ENCODE assay signal across 20 cellular contexts in the genomic region with DNA sequence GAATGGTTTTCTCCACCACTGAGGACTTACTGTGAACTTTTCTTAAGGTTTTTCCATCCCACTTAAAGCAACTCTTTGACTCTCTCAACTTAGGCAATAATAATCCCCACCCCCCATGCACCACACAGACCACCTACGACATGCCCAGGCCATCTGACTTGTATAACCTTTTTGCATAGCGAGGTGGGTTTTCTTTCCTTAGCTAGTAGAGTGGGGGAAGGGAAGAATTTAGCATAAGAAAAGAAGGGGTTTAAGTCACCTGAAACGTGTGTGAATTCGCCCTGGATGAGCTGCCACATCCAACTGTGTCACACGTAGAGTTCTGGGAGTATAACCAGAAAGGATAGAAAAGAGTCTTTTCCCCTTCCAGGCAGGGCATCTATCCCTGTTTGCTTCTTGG.
"Had no signal": no experiment of that assay in that cellular context is flagged by ENCODE, and none has a peak within 500 bp of the region (broad histone marks: within the 10 kb centered on the region; RNA-seq: fewer than 3 reads in every experiment).

No MANE protein-coding gene starts in this region.

- DNase-seq: activated CD4-positive, alpha-beta memory T cell treated with anti-CD3 and anti-CD28 coated beads for 36 hours; activated CD4-positive, alpha-beta T cell treated with anti-CD3 and anti-CD28 coated beads for 4 hours; activated CD4-positive, CD25-positive, alpha-beta regulatory T cell; activated effector memory CD4-positive, alpha-beta T cell treated with Interleukin-2 at 50 U/mL for 16 hours; activated naive CD4-positive, alpha-beta T cell treated with anti-CD3 and anti-CD28 coated beads for 36 hours; activated naive CD8-positive, alpha-beta T cell treated with anti-CD3 and anti-CD28 coated beads, Interleukin-2, amount 10 ng/mL, durations not matched to agents 7 days and 5 days; activated T-cell treated with anti-CD3 and anti-CD28 coated beads, Interleukin-2, amount 50 U/mL, for 72 hours; effector CD4-positive, alpha-beta T cell; glutamatergic neuron; hippocampal formation; immature natural killer cell; lower lobe of right lung; naive thymus-derived CD8-positive, alpha-beta T cell; stimulated activated CD4-positive, alpha-beta T cell treated with anti-CD3 and anti-CD28 coated beads, Interleukin-1b, Interleukin-23, amount 100 ng/mL, for 48 hours; T-helper 1 cell; T-helper 9 cell; tibial artery had no signal

- H3K9ac ChIP-seq: neural progenitor cell had no signal

- H3K27ac ChIP-seq: lower lobe of right lung, neural progenitor cell, right lobe of liver, skin epidermis, tibial artery had no signal

- H3K9me3 ChIP-seq: lower lobe of right lung, right lobe of liver, tibial artery had no signal

- H3K4me2 ChIP-seq: neural progenitor cell had no signal

- H3K36me3 ChIP-seq: lower lobe of right lung, neural progenitor cell, right lobe of liver, tibial artery had no signal

- H3K4me1 ChIP-seq: lower lobe of right lung, right lobe of liver, tibial artery had no signal

- H3K4me3 ChIP-seq: lower lobe of right lung, neural progenitor cell, skin epidermis, tibial artery had no signal

- H3K27me3 ChIP-seq: neural progenitor cell, right lobe of liver, tibial artery had no signal
